35 cellular contexts compared by ENCODE assay signal in genomic region chr12:23542187-23542586, GRCh38.
"Had no signal": no experiment of that assay in that cellular context is flagged by ENCODE, and none has a peak within 500 bp of the region (broad histone marks: within the 10 kb centered on the region; RNA-seq: fewer than 3 reads in every experiment).

No MANE protein-coding gene starts in this region.

- H3K4me3 ChIP-seq: MG63 had no signal

- H3K27me3 ChIP-seq: MG63 had no signal

- H3K9me3 ChIP-seq: MG63 had no signal

- DNase-seq: Karpas-422, Kasumi-1, MG63, MM.1S, MV-4-11, NCI-H1048, NCI-H1092, NCI-H1092 treated with DMSO at 0.1 percent for 48 hours, NCI-H1105, NCI-H1105 treated with DMSO at 0.1 percent for 48 hours, NCI-H1417, NCI-H1417 treated with DMSO at 0.1 percent for 48 hours, NCI-H1436, NCI-H1436 treated with DMSO at 0.1 percent for 48 hours, NCI-H146, NCI-H1694, NCI-H1694 treated with DMSO at 0.1 percent for 48 hours, NCI-H187, NCI-H187 treated with DMSO at 0.1 percent for 48 hours, NCI-H1930, NCI-H2029, NCI-H2029 treated with DMSO at 0.1 percent for 48 hours, NCI-H2081, NCI-H2081 treated with DMSO at 0.1 percent for 48 hours, NCI-H2107, NCI-H2171, NCI-H2171 treated with DMSO at 0.1 percent for 48 hours, NCI-H2227 treated with DMSO at 0.1 percent for 48 hours, NCI-H226, NCI-H345, NCI-H446, NCI-H446 treated with DMSO at 0.1 percent for 48 hours, NCI-H510A, NCI-H510A treated with DMSO at 0.1 percent for 48 hours, NCI-H524 had no signal

- H3K36me3 ChIP-seq: MG63 had no signal
